ENCODE assay signal across 8 cellular contexts in genomic region chr1:201020040-201020591, GRCh38. TPM values are rescaled to one million over a fixed set of nuclear protein-coding genes. Genes with fewer than 3 reads are reported as not detected.
DNase-seq lines count a peak whose midpoint lies in the region; TF ChIP-seq lines count a peak whose summit lies in the region.

No MANE protein-coding gene starts in this region.

- no peak for DNase-seq in GM12864 (ENCODE audit: low read depth)
- DNase-seq in NB4 (ENCODE audit: low read depth) = peak; percentile 67
- peak; percentile 75 for DNase-seq in activated effector memory CD4-positive, alpha-beta T cell treated with anti-CD3 and anti-CD28 coated beads, Interleukin-2, amount 50 U/mL, for 16 hours
- DNase-seq in NCI-H2196 (lab: John Stamatoyannopoulos, UW; ENCODE audit: unreplicated experiment) = no peak
- no peak for DNase-seq in ACHN
- no peak for DNase-seq in NCI-H1105 treated with DMSO at 0.1 percent for 48 hours (lab: John Stamatoyannopoulos, UW)
- DNase-seq in right atrium auricular region (ENCODE audit: low spot score) = no peak

- H3K4me1 ChIP-seq in muscle layer of duodenum (ENCODE audit: control insufficient read depth in 1 of 2, insufficient read depth in 2 of 2, low read length in 2 of 2) (peaks cover 5 to 43% of the 10 kb centered on the region in 2 donors), right atrium auricular region (peaks cover 4 to 43% of the 10 kb centered on the region in 2 donors)

- peak overlapping the region; percentile 9 for H3K4me3 ChIP-seq in GM12864 (ENCODE audit: low read depth, low read length)
- peak overlapping the region; percentile 25 for H3K4me3 ChIP-seq in NB4 (ENCODE audit: low read depth, low read length)
- no peak overlapping the region for H3K4me3 ChIP-seq in muscle layer of duodenum (ENCODE audit: low read depth in 1 of 2, low read length in 2 of 2)
- no peak overlapping the region for H3K4me3 ChIP-seq in right atrium auricular region

- H3K27ac ChIP-seq in muscle layer of duodenum (ENCODE audit: low read length) (peak overlapping the region; percentile 45), right atrium auricular region (no peak overlapping the region)

- H3K36me3 ChIP-seq in muscle layer of duodenum (ENCODE audit: control insufficient read depth in 1 of 2, insufficient read depth in 2 of 2, low read length in 2 of 2) (no peaks in the 10 kb centered on the region), right atrium auricular region (no peaks in the 10 kb centered on the region)

- in situ Hi-C loops in ACHN (cut with HindIII; ENCODE audit: low pct_ligation_motif_present, low pct_unique_long_range_greater_than_20kb, low sequenced_read_pairs) = no loop called here

- H3K9me3 ChIP-seq in muscle layer of duodenum (ENCODE audit: control insufficient read depth in 1 of 2, low read length in 2 of 2) = no peaks in the 10 kb centered on the region
- no peaks in the 10 kb centered on the region for H3K9me3 ChIP-seq in right atrium auricular region

- H3K27me3 ChIP-seq in muscle layer of duodenum (ENCODE audit: low read depth, low read length) (no peaks in the 10 kb centered on the region), right atrium auricular region (no peaks in the 10 kb centered on the region)

- no peak for TF ChIP-seq POLR2A in NB4 (IDR thresholded peaks at IDR 0.05; ENCODE audit: extremely low read depth, insufficient read length)

- TF ChIP-seq CTCF in GM12864 (IDR thresholded peaks at IDR 0.05; ENCODE audit: low read depth, low read length, missing control alignments) = no peak
- TF ChIP-seq CTCF in NB4 (IDR thresholded peaks at IDR 0.05; ENCODE audit: low read depth, low read length) = no peak
- no peak for TF ChIP-seq CTCF in right atrium auricular region (IDR thresholded peaks at IDR 0.05)

RNA-seq across cellular contexts. Expression of gene KIF21B, which starts 3.4 kb away (rescaled TPM):
- 1 to 10 TPM in 1 of 2 donors, under 1 TPM in 1; 0.48 to 1.5 TPM for total RNA-seq in right atrium auricular region

Comparison
In these comparisons a context has a peak if more than half of its experiments do, and no peak if none do; other contexts are left out.
1. DNase-seq: peak in NB4 (single experiment) and activated effector memory CD4-positive, alpha-beta T cell treated with anti-CD3 and anti-CD28 coated beads, Interleukin-2, amount 50 U/mL, for 16 hours (single experiment); none in GM12864 (single experiment), NCI-H2196 (single experiment), ACHN (single experiment), NCI-H1105 treated with DMSO at 0.1 percent for 48 hours (single experiment) and right atrium auricular region (single experiment).
2. H3K4me3 ChIP-seq: peak in GM12864 (single experiment) and NB4 (single experiment); none in muscle layer of duodenum (0 of 2) and right atrium auricular region (0 of 2).